ENCODE assay signal across 8 cellular contexts in genomic region chr14:105688023-105688351, GRCh38.
DNase-seq lines count a peak whose midpoint lies in the region; ATAC-seq, FAIRE-seq and TF ChIP-seq lines count a peak whose summit lies in the region.
"Not testable (repeated sequence)": the region's sequence is repeated elsewhere in the genome, so short reads cannot be mapped to it uniquely, and the experiment has no call there.

No MANE protein-coding gene starts in this region.

- not testable (repeated sequence) for FAIRE-seq in A549 (lab: Jason Lieb, UNC)

- H3K27me3 Mint-ChIP-seq in IgD-negative memory B cell; activated naive CD8-positive, alpha-beta T cell treated with anti-CD3 and anti-CD28 coated beads, Interleukin-2, amount 50 U/mL, for 24 hours: not testable (repeated sequence)

- H3K4me3 Mint-ChIP-seq in IgD-negative memory B cell: peak overlapping the region in 2 of 4 donors; percentile 27 to 80
- not testable (repeated sequence) for H3K4me3 Mint-ChIP-seq in activated naive CD8-positive, alpha-beta T cell treated with anti-CD3 and anti-CD28 coated beads, Interleukin-2, amount 50 U/mL, for 24 hours

- 5% methylated on average over 3 of the region's 11 CpGs for WGBS in A549 (ENCODE audit: missing lambda C conversion rate)

- H3K9me3 Mint-ChIP-seq in IgD-negative memory B cell: not testable (repeated sequence)
- H3K9me3 Mint-ChIP-seq in activated naive CD8-positive, alpha-beta T cell treated with anti-CD3 and anti-CD28 coated beads, Interleukin-2, amount 50 U/mL, for 24 hours: peaks cover 14% of the 10 kb centered on the region

- H3K4me1 ChIP-seq in A549: not testable (repeated sequence)

- 0 out of 6 replicates have a peak overlapping the region, but pooled peaks of 1 of the 2 experiments have one; percentile 58 for H3K27ac ChIP-seq in A549
- H3K27ac ChIP-seq in RWPE1: not testable (repeated sequence)

- CTCF ChIA-PET in A549 (lab: Yijun Ruan, JAX); RWPE1 (lab: Yijun Ruan, JAX): not testable (repeated sequence)

- TF ChIP-seq CTCF in A549 (IDR thresholded peaks at IDR 0.05); GM13976 (IDR thresholded peaks at IDR 0.05; ENCODE audit: borderline replicate concordance, control extremely low read depth, extremely low read depth, insufficient read depth, missing control alignments); RWPE1 (conservative IDR thresholded peaks at IDR 0.05; ENCODE audit: low read depth): not testable (repeated sequence)

- intact Hi-C loops in posterior vena cava (cut with DNase I): not testable (repeated sequence)

- H3K36me3 Mint-ChIP-seq in IgD-negative memory B cell; activated naive CD8-positive, alpha-beta T cell treated with anti-CD3 and anti-CD28 coated beads, Interleukin-2, amount 50 U/mL, for 24 hours (ENCODE audit: low read depth): not testable (repeated sequence)

- in situ Hi-C loops in GM13976 (cut with MboI; ENCODE audit: low sequenced_read_pairs, unreplicated experiment): not testable (repeated sequence)

- not testable (repeated sequence) for TF ChIP-seq EP300 in A549 (IDR thresholded peaks at IDR 0.05)

- POLR2A ChIA-PET in A549 (lab: Yijun Ruan, JAX); RWPE1 (lab: Yijun Ruan, JAX; ENCODE audit: low non-redundant PET): not testable (repeated sequence)

- DNase-seq in A549 (ENCODE audit: low read depth in 1 of 2, low spot score in 1 of 2) (peak in 1 of 2 experiments; percentile 70), GM13976 (ENCODE audit: low spot score) (peak; percentile 77), RWPE1 (ENCODE audit: low spot score) (peak; percentile 3), posterior vena cava (ENCODE audit: low spot score) (peak; percentile 72)
- not testable (repeated sequence) for DNase-seq in activated naive CD8-positive, alpha-beta T cell treated with anti-CD3 and anti-CD28 coated beads, Interleukin-2, amount 50 U/mL, for 24 hours

- H3K27ac Mint-ChIP-seq in IgD-negative memory B cell: peak overlapping the region; percentile 71 to 91 (median 72)
- not testable (repeated sequence) for H3K27ac Mint-ChIP-seq in activated naive CD8-positive, alpha-beta T cell treated with anti-CD3 and anti-CD28 coated beads, Interleukin-2, amount 50 U/mL, for 24 hours

- ATAC-seq in A549: peak; percentile 74 to 87
- peak; percentile 32 for ATAC-seq in GM21447 (IDR thresholded peaks at IDR 0.05; ENCODE audit: unreplicated experiment)
- ATAC-seq in HG02759 (IDR thresholded peaks at IDR 0.05; ENCODE audit: unreplicated experiment): peak; percentile 38
- ATAC-seq in activated naive CD8-positive, alpha-beta T cell treated with anti-CD3 and anti-CD28 coated beads, Interleukin-2, amount 50 U/mL, for 24 hours: peak; percentile 40

- not testable (repeated sequence) for H3K4me2 ChIP-seq in A549

- not testable (repeated sequence) for H3K9me3 ChIP-seq in A549

- TF ChIP-seq POLR2A in A549 (IDR thresholded peaks at IDR 0.05; ENCODE audit: low read length): not testable (repeated sequence)

- not testable (repeated sequence) for TF ChIP-seq RAD21 in A549 (conservative IDR thresholded peaks at IDR 0.05 in 1 of 2, IDR thresholded peaks at IDR 0.05 in 1 of 2)

- H3K4me3 ChIP-seq in A549: not testable (repeated sequence)

- H3K4me1 Mint-ChIP-seq in IgD-negative memory B cell: peaks cover 28 to 34% (median 34%) of the 10 kb centered on the region in 3 donors
- peaks cover 18% of the 10 kb centered on the region for H3K4me1 Mint-ChIP-seq in activated naive CD8-positive, alpha-beta T cell treated with anti-CD3 and anti-CD28 coated beads, Interleukin-2, amount 50 U/mL, for 24 hours

TF ChIP-seq in A549, 52 proteins besides CTCF, POLR2A, EP300 and RAD21:
- TF ChIP-seq FOSL2 (IDR thresholded peaks at IDR 0.05): not testable (repeated sequence)
- TF ChIP-seq FOSL2 (CRISPR knock-in tag; IDR thresholded peaks at IDR 0.05): 0 out of 2 replicates have a peak, but pooled peaks have one; percentile 22
